15 cellular contexts compared by ENCODE assay signal in genomic region chr18:58013241-58014211, GRCh38. TPM values are rescaled to one million over a fixed set of nuclear protein-coding genes. Genes with fewer than 3 reads are reported as not detected.
DNase-seq lines count a peak whose midpoint lies in the region; ATAC-seq and TF ChIP-seq lines count a peak whose summit lies in the region.
"Had no signal": no experiment of that assay in that cellular context is flagged by ENCODE, and none has a peak within 500 bp of the region (broad histone marks: within the 10 kb centered on the region; RNA-seq: fewer than 3 reads in every experiment).

No MANE protein-coding gene starts in this region.

- H3K9me3 Mint-ChIP-seq in type B pancreatic cell: peaks cover 16% of the 10 kb centered on the region

- intact Hi-C loops in PC-9 (cut with micrococcal nuclease; ENCODE audit: unreplicated experiment): no loop called here
- intact Hi-C loops in Right ventricle myocardium inferior (cut with DNase I): no loop called here

- H3K27me3 ChIP-seq in PC-9 (ENCODE audit: insufficient read depth, low read depth) (no peaks in the 10 kb centered on the region), foreskin keratinocyte (no peaks in the 10 kb centered on the region)
- H3K27me3 ChIP-seq: neutrophil had no signal

- H3K4me2 ChIP-seq in PC-9: peak overlapping the region; percentile 56

- H2AFZ ChIP-seq in PC-9: no peak overlapping the region

- no peaks in the 10 kb centered on the region for H3K36me3 Mint-ChIP-seq in type B pancreatic cell

- peaks cover 27% of the 10 kb centered on the region for H3F3A ChIP-seq in PC-9 (ENCODE audit: insufficient read depth, low read depth)

- H3K27ac ChIP-seq in PC-9 (peak overlapping the region; percentile 62), foreskin keratinocyte (no peak overlapping the region)
- H3K27ac ChIP-seq: neutrophil, VCaP had no signal

- ATAC-seq in foreskin keratinocyte: peak; percentile 77
- no peak for ATAC-seq in HG03442 (IDR thresholded peaks at IDR 0.05; ENCODE audit: unreplicated experiment)
- ATAC-seq in Right ventricle myocardium inferior: no peak

- 0 out of 2 replicates have a peak, but pooled peaks cover 3% of the 10 kb centered on the region for H3K9me3 ChIP-seq in PC-9 (ENCODE audit: insufficient read depth, low read depth)
- H3K9me3 ChIP-seq: neutrophil had no signal

- peaks cover 8% of the 10 kb centered on the region for H3K4me1 Mint-ChIP-seq in type B pancreatic cell (ENCODE audit: unreplicated experiment)

- CTCF ChIA-PET in PC-9 (lab: Charles Lee): interaction anchor here (0.7 kb wide), 1 partner anchor 382 kb away, joined by 3 read pairs; no protein-coding TSS in a partner anchor

- TF ChIP-seq CTCF in PC-9 (conservative IDR thresholded peaks at IDR 0.05) (no peak), foreskin keratinocyte (conservative IDR thresholded peaks at IDR 0.05) (no peak), type B pancreatic cell (conservative IDR thresholded peaks at IDR 0.05) (no peak)

- no peak overlapping the region for H3K4me3 ChIP-seq in PC-9

- no peaks in the 10 kb centered on the region for H3K27me3 Mint-ChIP-seq in type B pancreatic cell

- no peaks in the 10 kb centered on the region for H4K20me1 ChIP-seq in PC-9 (ENCODE audit: insufficient read depth)

- H3K36me3 ChIP-seq in PC-9 (ENCODE audit: low read depth): no peaks in the 10 kb centered on the region
- H3K36me3 ChIP-seq: neutrophil had no signal

- POLR2A ChIA-PET in PC-9 (lab: Charles Lee; ENCODE audit: unreplicated experiment): interaction anchor here (0.6 kb wide), 1 partner anchor 111 kb away, joined by 8 read pairs; no protein-coding TSS in a partner anchor

- H3K27ac Mint-ChIP-seq in type B pancreatic cell: peak overlapping the region; percentile 52
- H3K27ac Mint-ChIP-seq: stimulated activated naive CD8-positive, alpha-beta T cell treated with anti-CD3 and anti-CD28 coated beads, Interleukin-15, Interleukin-2, amounts not matched to agents 100 ng/mL and 50 ng/mL, for 24 hours had no signal

- peak; percentile 60 for DNase-seq in NCI-H748 (lab: John Stamatoyannopoulos, UW; ENCODE audit: unreplicated experiment)
- DNase-seq in NCI-H748 treated with DMSO at 0.1 percent for 48 hours (lab: John Stamatoyannopoulos, UW): no peak
- peak; percentile 27 to 97 for DNase-seq in PC-9
- DNase-seq in foreskin keratinocyte: peak; percentile 65 to 67
- DNase-seq in type B pancreatic cell (ENCODE audit: extremely low spot score, unreplicated experiment): no peak
- DNase-seq in Right ventricle myocardium inferior (ENCODE audit: missing footprints): no peak
- DNase-seq in activated T-cell treated with anti-CD3 and anti-CD28 coated beads, Interleukin-2, amount 50 U/mL, for 48 hours: no peak
- DNase-seq: activated T-cell treated with anti-CD3 and anti-CD28 coated beads for 4 hours; DMS79 treated with DMSO at 0.1 percent for 48 hours; NCI-H187; stimulated activated CD4-positive, alpha-beta T cell treated with anti-CD3 and anti-CD28 coated beads, Interleukin-1b, Interleukin-23, amount 100 ng/mL, for 48 hours had no signal

- no peak overlapping the region for H3K4me3 Mint-ChIP-seq in type B pancreatic cell
- H3K4me3 Mint-ChIP-seq: stimulated activated naive CD8-positive, alpha-beta T cell treated with anti-CD3 and anti-CD28 coated beads, Interleukin-15, Interleukin-2, amounts not matched to agents 100 ng/mL and 50 ng/mL, for 24 hours had no signal

- H3K9me2 ChIP-seq in PC-9 (ENCODE audit: insufficient read depth): peaks cover 4% of the 10 kb centered on the region; the same call in 1 of the 2 replicates

- H3K4me1 ChIP-seq in PC-9 (replicated peaks; ENCODE audit: insufficient read depth) (peaks cover 33% of the 10 kb centered on the region), foreskin keratinocyte (peaks cover 9% of the 10 kb centered on the region)

- no TSS peak for BruUV-seq in PC-9 (replicated peaks; lab: Mats Ljungman, UMichigan)

- H3K79me2 ChIP-seq in PC-9 (ENCODE audit: low read depth): no peaks in the 10 kb centered on the region

RNA-seq across cellular contexts. Expression of gene NEDD4L, which starts 30.5 kb away (rescaled TPM):
- total RNA-seq in PC-9 (2021) (57.4 and 58.9 TPM in 2 replicates), foreskin keratinocyte (76.3 and 79.5 TPM in 2 replicates), type B pancreatic cell (ENCODE audit: low replicate concordance) (84.7 and 93.5 TPM in 2 replicates), Right ventricle myocardium inferior (55.9 TPM)
- polyA plus RNA-seq in foreskin keratinocyte: 52.6 and 62.1 TPM in 2 replicates

Comparison
In these comparisons a context has a peak if more than half of its experiments do, and no peak if none do; other contexts are left out.
1. DNase-seq: peak in NCI-H748 (single experiment), PC-9 (2 of 2) and foreskin keratinocyte (2 of 2); none in NCI-H748 treated with DMSO at 0.1 percent for 48 hours (single experiment), type B pancreatic cell (single experiment), Right ventricle myocardium inferior (single experiment) and activated T-cell treated with anti-CD3 and anti-CD28 coated beads, Interleukin-2, amount 50 U/mL, for 48 hours (0 of 2).